ENCODE assay signal across 1 cellular context in the genomic region with DNA sequence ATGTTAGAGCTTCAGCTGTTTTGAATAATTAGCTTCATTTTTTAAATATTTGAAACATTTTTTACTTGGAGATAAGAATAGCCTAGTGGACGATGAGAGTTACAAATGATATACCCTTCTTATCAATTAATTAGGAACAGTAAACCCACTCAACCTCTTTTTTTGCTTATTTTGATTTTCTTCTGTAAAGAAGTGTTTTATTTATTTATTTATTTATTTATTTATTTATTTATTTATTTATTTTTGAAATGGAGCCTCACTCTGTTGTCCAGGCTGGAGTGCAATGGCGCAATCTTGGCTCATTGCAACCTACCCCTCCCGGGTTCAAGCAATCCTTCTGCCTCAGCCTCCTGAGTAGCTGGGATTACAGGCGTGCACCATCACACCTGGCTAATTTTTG. TPM values are rescaled to one million over a fixed set of nuclear protein-coding genes. Genes with fewer than 3 reads are reported as not detected.
"Had no signal": no experiment of that assay in that cellular context is flagged by ENCODE, and none has a peak within 500 bp of the region (broad histone marks: within the 10 kb centered on the region; RNA-seq: fewer than 3 reads in every experiment).

No MANE protein-coding gene starts in this region.

RNA-seq across cellular contexts. Expression of gene FZD8, which starts 43.8 kb away (rescaled TPM):
- total RNA-seq: PC-9 had no signal
